ENCODE assay signal across 19 cellular contexts in genomic region chr20:9015984-9016324, GRCh38. TPM values are rescaled to one million over a fixed set of nuclear protein-coding genes. Genes with fewer than 3 reads are reported as not detected.
DNase-seq lines count a peak whose midpoint lies in the region; ATAC-seq and TF ChIP-seq lines count a peak whose summit lies in the region.
"Had no signal": no experiment of that assay in that cellular context is flagged by ENCODE, and none has a peak within 500 bp of the region (broad histone marks: within the 10 kb centered on the region; RNA-seq: fewer than 3 reads in every experiment).

No MANE protein-coding gene starts in this region.

- H3K27ac ChIP-seq in mesodermal cell (ENCODE audit: low read depth, low read length, severe bottlenecking), result peak overlapping the region; percentile 80
- H3K27ac ChIP-seq: colonic mucosa, right lobe of liver, stomach, WERI-Rb-1 had no signal

- DNase-seq in Daoy (ENCODE audit: low read depth), result peak; percentile 19
- DNase-seq in M059J (ENCODE audit: low read depth), result peak; percentile 84
- peak; percentile 22 for DNase-seq in choroid plexus epithelial cell (ENCODE audit: low read depth)
- DNase-seq in activated T-cell treated with anti-CD3 and anti-CD28 coated beads for 4 hours, result no peak
- DNase-seq in left ventricle myocardium superior, result no peak
- DNase-seq in NCI-H446 (lab: John Stamatoyannopoulos, UW), result no peak
- DNase-seq: activated CD8-positive, alpha-beta memory T cell treated with anti-CD3 and anti-CD28 coated beads, Interleukin-2, amount 50 U/mL, for 4 hours; CD4-positive, CD25-positive, alpha-beta regulatory T cell; colonic mucosa; naive B cell; NCI-H1436 treated with DMSO at 0.1 percent for 48 hours; NCI-H82; right lobe of liver; stomach; WERI-Rb-1 had no signal

- no peaks in the 10 kb centered on the region for H3K36me3 ChIP-seq in mesodermal cell (ENCODE audit: control insufficient read depth, insufficient read depth, low read length)
- H3K36me3 ChIP-seq: colonic mucosa, right lobe of liver, stomach, WERI-Rb-1 had no signal

- intact Hi-C loops in left ventricle myocardium superior (cut with micrococcal nuclease), result no loop called here

- no peak for TF ChIP-seq CTCF in choroid plexus epithelial cell (conservative IDR thresholded peaks at IDR 0.05; ENCODE audit: low read depth, low read length)

- WGBS in mesodermal cell (ENCODE audit: insufficient coverage in 2 of 2), 2 experiments, result 100% methylated on average over 1 of the region's 1 CpG; no CpG with 5 or more reads in 1 of the 2 experiments

- peaks cover 4% of the 10 kb centered on the region for H3K9me3 ChIP-seq in mesodermal cell (ENCODE audit: control insufficient read depth, low read length)
- H3K9me3 ChIP-seq: colonic mucosa, right lobe of liver, stomach had no signal

- ATAC-seq in left ventricle myocardium superior, result no peak
- ATAC-seq in HG02970 (IDR thresholded peaks at IDR 0.05; ENCODE audit: low FRiP score, unreplicated experiment), result no peak
- ATAC-seq: activated naive CD4-positive, alpha-beta T cell treated with anti-CD3 and anti-CD28 coated beads, Interleukin-2, amount 50 U/mL, for 72 hours; HepG2; right lobe of liver had no signal

- H3K4me3 ChIP-seq in choroid plexus epithelial cell (ENCODE audit: low read depth, low read length), result no peak overlapping the region
- no peak overlapping the region for H3K4me3 ChIP-seq in mesodermal cell (ENCODE audit: extremely low read depth, insufficient read depth, low read length, poor library complexity, severe bottlenecking)
- H3K4me3 ChIP-seq: colonic mucosa, right lobe of liver, stomach had no signal

- no peaks in the 10 kb centered on the region for H3K4me1 ChIP-seq in mesodermal cell (ENCODE audit: control insufficient read depth, insufficient read depth, low read length, poor library complexity, severe bottlenecking)
- H3K4me1 ChIP-seq: colonic mucosa, right lobe of liver, stomach had no signal

RNA-seq across cellular contexts. Expression of gene PLCB4, which starts 52.9 kb away (rescaled TPM):
- total RNA-seq in Daoy (2014; rRNA removed; shearing (Covaris generic)), result 0.54 and 3.7 TPM in 2 replicates
- total RNA-seq in M059J (2014; rRNA removed; shearing (Covaris generic)), result 8.0 and 16.1 TPM in 2 replicates
- 15.3 TPM for polyA plus RNA-seq in mesodermal cell (2013, experiment 1 of 2)
- polyA plus RNA-seq in mesodermal cell (2013, experiment 2 of 2), result 15.9 TPM
- 29.1 TPM for total RNA-seq in left ventricle myocardium superior
- total RNA-seq: activated naive CD4-positive, alpha-beta T cell treated with anti-CD3 and anti-CD28 coated beads, Interleukin-2, amount 50 U/mL, for 72 hours; HepG2 had no signal
- polyA plus RNA-seq: CD4-positive, CD25-positive, alpha-beta regulatory T cell had no signal

Comparison
In these comparisons a context has a peak if more than half of its experiments do, and no peak if none do; other contexts are left out.
1. DNase-seq: peak in Daoy (single experiment), M059J (single experiment) and choroid plexus epithelial cell (single experiment); none in activated T-cell treated with anti-CD3 and anti-CD28 coated beads for 4 hours (single experiment), left ventricle myocardium superior (single experiment) and NCI-H446 (0 of 2).